Comparison of ENCODE assay signal across 13 cellular contexts in the genomic region with DNA sequence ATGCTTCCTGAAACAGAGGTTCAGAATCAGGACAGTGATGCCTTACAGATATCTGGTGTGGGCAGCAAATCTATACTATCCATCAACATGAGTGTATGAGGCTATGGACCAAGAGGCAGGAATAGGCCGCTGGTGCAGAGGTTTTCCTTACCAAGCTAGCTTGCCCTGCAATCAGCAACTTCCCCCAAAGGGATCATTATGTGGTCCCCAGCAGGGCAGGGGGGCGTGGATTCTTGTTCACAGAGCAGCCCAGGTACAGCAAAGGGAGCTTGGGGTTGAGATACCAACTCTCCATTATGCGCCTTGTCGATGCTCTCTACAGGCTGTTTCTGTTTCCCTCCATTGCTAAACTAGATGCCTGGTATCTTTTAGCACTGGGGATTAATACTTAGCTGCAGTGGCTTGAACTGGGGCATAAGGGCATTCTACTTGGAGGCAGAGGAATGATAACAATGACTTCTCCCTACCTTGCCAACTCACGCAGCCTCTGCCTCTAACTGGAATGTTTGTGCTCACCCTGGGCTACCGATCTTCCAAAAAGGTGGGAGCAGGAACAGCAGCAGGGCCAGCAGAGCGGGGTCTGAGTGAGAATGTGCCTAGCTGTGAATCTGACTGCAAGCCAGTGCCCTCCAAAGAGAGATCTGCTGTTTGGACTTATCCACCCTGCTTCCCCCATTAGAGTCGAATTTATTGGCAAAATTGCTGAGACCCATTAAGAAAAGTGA. TPM values are rescaled to one million over a fixed set of nuclear protein-coding genes. Genes with fewer than 3 reads are reported as not detected.
DNase-seq lines count a peak whose midpoint lies in the region; ATAC-seq and TF ChIP-seq lines count a peak whose summit lies in the region.
"Had no signal": no experiment of that assay in that cellular context is flagged by ENCODE, and none has a peak within 500 bp of the region (broad histone marks: within the 10 kb centered on the region; RNA-seq: fewer than 3 reads in every experiment).

No MANE protein-coding gene starts in this region.

- H4K20me1 ChIP-seq in BLaER1 treated with 17β-estradiol and CSF1 and Interleukin-3, amounts not matched to agents 10 nM and 100 nM, result 0 out of 22 replicates have a peak, but pooled peaks cover 0 to 2% (median 0%) of the 10 kb centered on the region in 11 experiments
- H4K20me1 ChIP-seq in neural progenitor cell (ENCODE audit: low read depth), result no peaks in the 10 kb centered on the region

- no peaks in the 10 kb centered on the region for H3K79me2 ChIP-seq in neural progenitor cell (ENCODE audit: low read depth)

- no peak overlapping the region for H3K27ac ChIP-seq in BLaER1 treated with 17β-estradiol and CSF1 and Interleukin-3, amounts not matched to agents 10 nM and 100 nM
- H3K27ac ChIP-seq in effector memory CD4-positive, alpha-beta T cell (ENCODE audit: insufficient read depth, low read length, poor library complexity, severe bottlenecking), result no peak overlapping the region
- no peak overlapping the region for H3K27ac ChIP-seq in neural progenitor cell
- H3K27ac ChIP-seq: epithelial cell of prostate, left lung, tibial nerve had no signal

- no peaks in the 10 kb centered on the region for H3K9me3 Mint-ChIP-seq in IgD-negative memory B cell
- no peaks in the 10 kb centered on the region for H3K9me3 Mint-ChIP-seq in neural progenitor cell

- H3K4me3 Mint-ChIP-seq in IgD-negative memory B cell (peak overlapping the region; percentile 31 to 91 (median 84)), neural progenitor cell (peak overlapping the region; percentile 75)

- H3K9me3 ChIP-seq in BLaER1 treated with 17β-estradiol and CSF1 and Interleukin-3, amounts not matched to agents 10 nM and 100 nM (replicated peaks in 1 of 11), result no peaks in the 10 kb centered on the region
- H3K9me3 ChIP-seq in effector memory CD4-positive, alpha-beta T cell (ENCODE audit: control insufficient read depth, low read length), result no peaks in the 10 kb centered on the region
- no peaks in the 10 kb centered on the region for H3K9me3 ChIP-seq in neural progenitor cell (ENCODE audit: low read depth)
- H3K9me3 ChIP-seq: left lung, tibial nerve had no signal

- TF ChIP-seq CTCF in neural progenitor cell (IDR thresholded peaks at IDR 0.05), result no peak

- no peaks in the 10 kb centered on the region for H3K36me3 ChIP-seq in BLaER1 treated with 17β-estradiol and CSF1 and Interleukin-3, amounts not matched to agents 10 nM and 100 nM
- no peaks in the 10 kb centered on the region for H3K36me3 ChIP-seq in effector memory CD4-positive, alpha-beta T cell (ENCODE audit: control insufficient read depth, insufficient read depth, low read length)
- H3K36me3 ChIP-seq in neural progenitor cell, result no peaks in the 10 kb centered on the region
- H3K36me3 ChIP-seq: left lung, tibial nerve had no signal

- H3K4me3 ChIP-seq in BLaER1 treated with 17β-estradiol and CSF1 and Interleukin-3, amounts not matched to agents 10 nM and 100 nM, result peak overlapping the region; percentile 28 to 62 (median 52); a peak in 18 of 20 replicates
- H3K4me3 ChIP-seq in effector memory CD4-positive, alpha-beta T cell (ENCODE audit: insufficient read depth, low read depth, low read length, poor library complexity, severe bottlenecking), result peak overlapping the region; percentile 43
- H3K4me3 ChIP-seq in neural progenitor cell, result peak overlapping the region; percentile 39
- H3K4me3 ChIP-seq: left lung had no signal

- peaks cover 6% of the 10 kb centered on the region for H3K36me3 Mint-ChIP-seq in IgD-negative memory B cell
- H3K36me3 Mint-ChIP-seq in neural progenitor cell, result no peaks in the 10 kb centered on the region

- no peak for ATAC-seq in HG03469 (IDR thresholded peaks at IDR 0.05; ENCODE audit: unreplicated experiment)
- no peak for ATAC-seq in HG02610 (IDR thresholded peaks at IDR 0.05; ENCODE audit: unreplicated experiment)
- no peak for ATAC-seq in GM21423 (IDR thresholded peaks at IDR 0.05; ENCODE audit: unreplicated experiment)

- H3K27me3 ChIP-seq in BLaER1 treated with 17β-estradiol and CSF1 and Interleukin-3, amounts not matched to agents 10 nM and 100 nM, result peaks cover 34 to 49% (median 41%) of the 10 kb centered on the region in 11 experiments
- no peaks in the 10 kb centered on the region for H3K27me3 ChIP-seq in effector memory CD4-positive, alpha-beta T cell (replicated peaks; ENCODE audit: control insufficient read depth, insufficient read depth, low read length, poor library complexity, severe bottlenecking)
- peaks cover 70% of the 10 kb centered on the region for H3K27me3 ChIP-seq in neural progenitor cell

- H3K9ac ChIP-seq in BLaER1 treated with 17β-estradiol and CSF1 and Interleukin-3, amounts not matched to agents 10 nM and 100 nM, result peak overlapping the region in 5 of 11 experiments; percentile 12 to 46 (median 27); a peak in 5 of 22 replicates
- H3K9ac ChIP-seq in neural progenitor cell, result no peak overlapping the region

- H3K4me1 ChIP-seq in BLaER1 treated with 17β-estradiol and CSF1 and Interleukin-3, amounts not matched to agents 10 nM and 100 nM, result peaks cover 0 to 10% (median 8%) of the 10 kb centered on the region in 10 experiments; a peak in 9 of 20 replicates
- H3K4me1 ChIP-seq in effector memory CD4-positive, alpha-beta T cell (ENCODE audit: control insufficient read depth, insufficient read depth, low read length, poor library complexity, severe bottlenecking), result peaks cover 5% of the 10 kb centered on the region
- H3K4me1 ChIP-seq in neural progenitor cell, result peaks cover 8% of the 10 kb centered on the region

- no peak overlapping the region for H3K27ac Mint-ChIP-seq in IgD-negative memory B cell
- no peak overlapping the region for H3K27ac Mint-ChIP-seq in neural progenitor cell

- peaks cover 8% of the 10 kb centered on the region for H3F3A ChIP-seq in neural progenitor cell (ENCODE audit: low read depth)

- peak overlapping the region; percentile 74 to 89 (median 81) for H3K4me2 ChIP-seq in BLaER1 treated with 17β-estradiol and CSF1 and Interleukin-3, amounts not matched to agents 10 nM and 100 nM
- H3K4me2 ChIP-seq in neural progenitor cell, result peak overlapping the region; percentile 80

- H3K4me1 Mint-ChIP-seq in IgD-negative memory B cell (peaks cover 0 to 10% (median 9%) of the 10 kb centered on the region in 3 donors), neural progenitor cell (peaks cover 17% of the 10 kb centered on the region)

- H3K27me3 Mint-ChIP-seq in IgD-negative memory B cell (peaks cover 34% of the 10 kb centered on the region), neural progenitor cell (ENCODE audit: insufficient read depth, low read depth) (peaks cover 34% of the 10 kb centered on the region)

- peak overlapping the region; percentile 96 for H2AFZ ChIP-seq in neural progenitor cell (replicated peaks)

- no peak for DNase-seq in effector memory CD4-positive, alpha-beta T cell
- DNase-seq in neural progenitor cell (ENCODE audit: low spot score) (peak; percentile 10), OCI-M1 (lab: John Stamatoyannopoulos, UW) (no peak)
- DNase-seq: DMS 273 treated with DMSO at 0.1 percent for 48 hours, SW 1271 had no signal

RNA-seq across cellular contexts. Expression of gene KRT1, which starts 10.3 kb away (rescaled TPM):
- polyA plus RNA-seq in IgD-negative memory B cell, result 0.25 TPM
- total RNA-seq in neural progenitor cell (ENCODE audit: low replicate concordance), result not detected in 2 replicates
- total RNA-seq: tibial nerve had no signal

RNA-seq across cellular contexts. Expression of gene KRT77, which starts 12.8 kb away (rescaled TPM):
- polyA plus RNA-seq in IgD-negative memory B cell, result not detected
- total RNA-seq in neural progenitor cell (ENCODE audit: low replicate concordance), result 0.47 TPM in 1 of 2 replicates, not detected in the other
- total RNA-seq: left lung, tibial nerve had no signal

RNA-seq across cellular contexts. Expression of gene KRT2, which starts 38.5 kb away (rescaled TPM):
- polyA plus RNA-seq in IgD-negative memory B cell, result not detected
- total RNA-seq in neural progenitor cell (ENCODE audit: low replicate concordance), result not detected in 2 replicates
- total RNA-seq: left lung, tibial nerve had no signal
